Comparison of ENCODE assay signal across 8 cellular contexts in the genomic region with DNA sequence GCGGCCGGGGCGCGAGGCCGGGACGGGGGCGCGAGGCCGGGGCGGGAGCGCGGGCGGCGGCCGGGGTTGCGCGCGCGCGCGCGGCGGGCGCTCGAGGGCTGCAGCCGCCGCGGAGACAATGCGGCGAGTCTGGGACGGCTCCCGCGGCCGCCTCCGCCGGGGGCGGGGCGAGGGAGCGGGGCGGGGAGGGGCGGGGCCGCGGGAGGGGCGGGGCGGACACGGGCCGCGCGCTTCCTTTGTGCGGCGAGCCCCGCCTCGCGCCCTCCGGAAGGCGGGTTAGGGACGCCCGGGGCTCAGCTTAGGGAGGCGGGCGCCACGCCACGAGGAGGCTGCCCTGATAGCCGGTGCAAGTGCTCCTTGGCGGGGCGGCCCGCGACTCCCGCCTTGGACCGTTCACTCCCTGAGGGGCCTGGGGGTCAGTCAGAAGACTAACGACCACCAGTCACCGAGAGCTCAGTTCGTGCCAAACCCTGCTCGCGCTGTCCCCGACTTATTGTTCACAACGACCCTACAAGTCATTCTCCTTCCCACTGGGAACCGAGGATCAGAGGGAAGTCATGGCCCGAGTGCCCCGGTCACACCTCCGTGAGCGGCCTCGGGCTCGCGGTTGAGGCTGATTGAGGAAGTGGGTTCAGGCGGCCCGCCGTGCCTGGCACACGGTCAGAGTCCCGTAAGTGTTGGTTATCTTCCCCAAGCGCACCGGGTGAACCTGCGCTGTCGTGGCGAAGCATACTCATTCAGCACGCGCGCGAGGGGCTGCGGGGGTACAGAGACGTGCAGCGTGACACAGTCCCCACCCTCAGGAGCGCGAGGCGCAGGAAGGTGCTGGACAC. TPM values are rescaled to one million over a fixed set of nuclear protein-coding genes. Genes with fewer than 3 reads are reported as not detected.
DNase-seq lines count a peak whose midpoint lies in the region; TF ChIP-seq lines count a peak whose summit lies in the region.

No MANE protein-coding gene starts in this region.

- H3F3A ChIP-seq in GM23248 (ENCODE audit: insufficient read depth): peaks cover 46% of the 10 kb centered on the region

- peak overlapping the region; percentile 87 for H3K4me2 ChIP-seq in GM23248 (ENCODE audit: unreplicated experiment)
- peak overlapping the region; percentile 98 for H3K4me2 ChIP-seq in Karpas-422 (ENCODE audit: low read depth, low read length, poor library complexity, severe bottlenecking)

- H4K20me1 ChIP-seq in GM23248 (ENCODE audit: insufficient read depth) (peaks cover 7% of the 10 kb centered on the region; the same call in 1 of the 2 replicates), Karpas-422 (ENCODE audit: insufficient read depth, low read depth, low read length) (peaks cover 7% of the 10 kb centered on the region; the same call in 1 of the 2 replicates)

- peaks cover 64% of the 10 kb centered on the region for H3K4me1 Mint-ChIP-seq in neural crest cell

- in situ Hi-C loops in GM23248 (cut with MboI): loop anchor here (25.0 kb wide), 1 partner anchor 138 kb away; no protein-coding TSS in a partner anchor

- 1 to 2% methylated on average over 48 to 72 of the region's 104 CpGs for whole genome bisulfite sequencing in GM23248 (ENCODE audit: low coverage in 1 of 2, low lambda C conversion rate in 2 of 2, missing lambda C conversion rate in 2 of 2), 2 experiments
- 0 to 2% (median 1%) methylated on average over 25 to 95 of the region's 104 CpGs for WGBS in stomach, 5 donors

- H3K36me3 ChIP-seq in GM23248 (ENCODE audit: low read depth): peaks cover 7% of the 10 kb centered on the region; the same call in 1 of the 2 replicates
- peaks cover 10% of the 10 kb centered on the region for H3K36me3 ChIP-seq in Karpas-422 (ENCODE audit: insufficient read depth, low read length)
- H3K36me3 ChIP-seq in stomach: peaks cover 3 to 16% (median 12%) of the 10 kb centered on the region in 4 donors

- peaks cover 7% of the 10 kb centered on the region for H3K36me3 Mint-ChIP-seq in neural crest cell (ENCODE audit: low read depth)

- TF ChIP-seq CTCF in foreskin fibroblast (IDR thresholded peaks at IDR 0.05; ENCODE audit: low read depth, low read length) (no peak), neural crest cell (conservative IDR thresholded peaks at IDR 0.05) (no peak), stomach (IDR thresholded peaks at IDR 0.05) (no peak)

- H3K9me2 ChIP-seq in GM23248 (ENCODE audit: insufficient read depth) (no peaks in the 10 kb centered on the region), Karpas-422 (replicated peaks; ENCODE audit: insufficient read depth, low read length) (no peaks in the 10 kb centered on the region)

- H3K4me3 ChIP-seq in GM23248 (peak overlapping the region; percentile 84), Karpas-422 (ENCODE audit: low read length) (peak overlapping the region; percentile 86), foreskin fibroblast (ENCODE audit: low read depth in 1 of 2, low read length in 2 of 2) (peak overlapping the region; percentile 52 to 67), stomach (peak overlapping the region; percentile 81 to 97 (median 92))

- H3K9me3 ChIP-seq in GM23248 (ENCODE audit: low read depth) (no peaks in the 10 kb centered on the region), Karpas-422 (ENCODE audit: low read length) (no peaks in the 10 kb centered on the region), stomach (no peaks in the 10 kb centered on the region)

- H3K27me3 Mint-ChIP-seq in neural crest cell (ENCODE audit: low read depth): no peaks in the 10 kb centered on the region

- intact Hi-C loops in stomach (cut with DNase I; ENCODE audit: low total_unique reads): no loop called here

- H3K27ac ChIP-seq in GM23248 (peak overlapping the region; percentile 22; the same call in 1 of the 2 replicates), Karpas-422 (ENCODE audit: low read length) (peak overlapping the region; percentile 62), stomach (peak overlapping the region; percentile 82 to 100 (median 99))

- H2AFZ ChIP-seq in GM23248: peak overlapping the region; percentile 90
- peak overlapping the region; percentile 84 for H2AFZ ChIP-seq in Karpas-422 (ENCODE audit: low read length)

- H3K27me3 ChIP-seq in GM23248 (replicated peaks; ENCODE audit: insufficient read depth) (no peaks in the 10 kb centered on the region), Karpas-422 (ENCODE audit: low read length) (no peaks in the 10 kb centered on the region), stomach (no peaks in the 10 kb centered on the region)

- H3K27ac Mint-ChIP-seq in neural crest cell (ENCODE audit: unreplicated experiment): peak overlapping the region; percentile 99

- H3K79me2 ChIP-seq in GM23248 (ENCODE audit: insufficient read depth) (peaks cover 47% of the 10 kb centered on the region), Karpas-422 (ENCODE audit: low read length) (peaks cover 46% of the 10 kb centered on the region)

- H3K9ac ChIP-seq in GM23248 (peak overlapping the region; percentile 78), Karpas-422 (ENCODE audit: low read length) (peak overlapping the region; percentile 97)

- peak; percentile 85 for DNase-seq in EH (ENCODE audit: low read depth)
- peak; percentile 93 for DNase-seq in GM23248
- peak; percentile 93 for DNase-seq in Karpas-422
- peak; percentile 72 for DNase-seq in activated gamma-delta T cell (lab: John Stamatoyannopoulos, UW)
- DNase-seq in foreskin fibroblast: peak; percentile 84 to 96
- DNase-seq in neural crest cell (ENCODE audit: low read depth, low spot score): peak; percentile 71
- peak; percentile 89 for DNase-seq in stomach

- peak overlapping the region; percentile 93 for H3K4me3 Mint-ChIP-seq in neural crest cell

- H3K9me3 Mint-ChIP-seq in neural crest cell: no peaks in the 10 kb centered on the region

- H3K4me1 ChIP-seq in GM23248 (ENCODE audit: insufficient read depth): peaks cover 30% of the 10 kb centered on the region
- H3K4me1 ChIP-seq in Karpas-422 (ENCODE audit: low read length): peaks cover 50% of the 10 kb centered on the region
- peaks cover 21 to 51% (median 44%) of the 10 kb centered on the region in 4 donors for H3K4me1 ChIP-seq in stomach

- TF ChIP-seq EP300 in stomach (IDR thresholded peaks at IDR 0.05): no peak

- TF ChIP-seq POLR2A in Raji (IDR thresholded peaks at IDR 0.05; ENCODE audit: insufficient read depth, low read depth, low read length): peak; percentile 90
- peak in 1 of 4 donors; percentile 22 for TF ChIP-seq POLR2A in stomach (IDR thresholded peaks at IDR 0.05)

RNA-seq across cellular contexts. Expression of a gene that starts 29.1 kb away (rescaled TPM):
- total RNA-seq in GM23248 (2014; rRNA removed; shearing (Covaris generic)): not detected in 2 replicates
- polyA plus RNA-seq in GM23248 (2016; fragmentation: Nextera tagmentation; extraction: Ambion mirVana) (not detected in 2 replicates), stomach (not detected)
- total RNA-seq in Karpas-422 (2014; rRNA removed; shearing (Covaris generic); ENCODE audit: low replicate concordance): 0.47 TPM in 1 of 2 replicates, not detected in the other
- total RNA-seq in neural crest cell (not detected in 2 replicates), stomach (not detected)

Comparison
In these comparisons a context has a peak if more than half of its experiments do, and no peak if none do; other contexts are left out.
1. Peak in every context shown above with its lines: DNase-seq, H3K4me3 ChIP-seq and H3K27ac ChIP-seq.
2. H3K27ac ChIP-seq: peak in every context shown above with its lines; median percentile 99 in stomach; 62 in Karpas-422; 22 in GM23248.